Comparison of ENCODE assay signal across 20 cellular contexts in the genomic region with DNA sequence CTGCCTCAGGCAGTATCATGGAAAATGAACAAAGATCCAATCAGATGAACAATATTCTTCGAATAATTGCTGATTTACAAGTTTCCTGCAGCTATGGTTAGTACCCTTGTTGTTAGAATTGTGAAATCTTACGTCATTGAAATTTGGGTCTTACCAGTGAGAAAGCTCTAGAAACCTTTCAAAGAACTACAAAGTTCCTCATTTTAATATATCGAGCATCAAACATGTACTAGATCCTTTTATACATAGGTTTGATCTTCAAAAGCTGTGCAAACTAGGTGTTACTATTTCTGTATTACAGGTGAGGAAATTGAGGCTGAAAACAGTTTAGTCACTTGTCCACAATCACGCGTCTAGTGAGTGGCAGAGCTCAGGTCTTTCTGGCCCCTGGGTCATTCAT.
DNase-seq lines count a peak whose midpoint lies in the region; ATAC-seq and TF ChIP-seq lines count a peak whose summit lies in the region.
"Had no signal": no experiment of that assay in that cellular context is flagged by ENCODE, and none has a peak within 500 bp of the region (broad histone marks: within the 10 kb centered on the region; RNA-seq: fewer than 3 reads in every experiment).

No MANE protein-coding gene starts in this region.

- peaks cover 5% of the 10 kb centered on the region; the same call in 1 of the 2 replicates for H3K27me3 ChIP-seq in OCI-LY3 (ENCODE audit: low read depth, low read length)

- DNase-seq in SIG-M5 treated with dmso at 0.1 percent for 504 hours (lab: John Stamatoyannopoulos, UW; ENCODE audit: unreplicated experiment) = peak; percentile 6
- DNase-seq in SIG-M5 (lab: John Stamatoyannopoulos, UW) = no peak
- no peak for DNase-seq in hypothalamus (lab: John Stamatoyannopoulos, UW)
- DNase-seq in activated CD8-positive, alpha-beta memory T cell treated with anti-CD3 and anti-CD28 coated beads for 24 hours = no peak
- DNase-seq in middle frontal gyrus (ENCODE audit: extremely low spot score, low spot score) = no peak
- DNase-seq in GM19238 (ENCODE audit: insufficient read length, low spot score) = no peak
- DNase-seq: 8988T; activated T-cell treated with anti-CD3 and anti-CD28 coated beads, Interleukin-2, amount 50 U/mL, for 24 hours; caudate nucleus; foreskin melanocyte; mesenchymal stem cell; NCI-H748 treated with DMSO at 0.1 percent for 48 hours; nephron progenitor cell; posterior cingulate gyrus; stimulated activated naive CD8-positive, alpha-beta T cell treated with anti-CD3 and anti-CD28 coated beads, Interleukin-15, amount 100 ng/mL, for 72 hours; trophoblast cell had no signal

- peaks cover 50% of the 10 kb centered on the region for H3K4me1 ChIP-seq in OCI-LY3 (ENCODE audit: low read length)

- no peak overlapping the region for H3K9ac ChIP-seq in OCI-LY3 (ENCODE audit: low read length)

- peak overlapping the region; percentile 66 for H3K4me2 ChIP-seq in OCI-LY3 (ENCODE audit: low read length)
- H3K4me2 ChIP-seq: GM23338 had no signal

- no peak overlapping the region for H2AFZ ChIP-seq in OCI-LY3 (ENCODE audit: low read depth, low read length)
- H2AFZ ChIP-seq: GM23338 had no signal

- H3K36me3 ChIP-seq in OCI-LY3 (replicated peaks; ENCODE audit: low read depth, low read length) = no peaks in the 10 kb centered on the region

- ATAC-seq in HG03460 (IDR thresholded peaks at IDR 0.05; ENCODE audit: unreplicated experiment) = peak; percentile 22
- ATAC-seq: GM23338; stimulated activated naive CD8-positive, alpha-beta T cell treated with anti-CD3 and anti-CD28 coated beads, Interleukin-15, amount 100 ng/mL, for 72 hours had no signal

- no peaks in the 10 kb centered on the region for H3K79me2 ChIP-seq in OCI-LY3 (ENCODE audit: low read length)

- TF ChIP-seq CTCF in OCI-LY3 (IDR thresholded peaks at IDR 0.05; ENCODE audit: low read depth, low read length) = no peak

- no peaks in the 10 kb centered on the region for H4K20me1 ChIP-seq in OCI-LY3 (ENCODE audit: insufficient read depth, low read length)

- peak overlapping the region; percentile 43 for H3K27ac ChIP-seq in OCI-LY3 (ENCODE audit: low read length)
- H3K27ac ChIP-seq: VCaP had no signal

- H3K4me3 ChIP-seq in OCI-LY3 (ENCODE audit: low read length) = peak overlapping the region; percentile 40
- H3K4me3 ChIP-seq: GM23338 had no signal

- no peaks in the 10 kb centered on the region for H3K9me3 ChIP-seq in OCI-LY3 (ENCODE audit: insufficient read depth, low read length)
